ENCODE assay signal across 8 cellular contexts in the genomic region with DNA sequence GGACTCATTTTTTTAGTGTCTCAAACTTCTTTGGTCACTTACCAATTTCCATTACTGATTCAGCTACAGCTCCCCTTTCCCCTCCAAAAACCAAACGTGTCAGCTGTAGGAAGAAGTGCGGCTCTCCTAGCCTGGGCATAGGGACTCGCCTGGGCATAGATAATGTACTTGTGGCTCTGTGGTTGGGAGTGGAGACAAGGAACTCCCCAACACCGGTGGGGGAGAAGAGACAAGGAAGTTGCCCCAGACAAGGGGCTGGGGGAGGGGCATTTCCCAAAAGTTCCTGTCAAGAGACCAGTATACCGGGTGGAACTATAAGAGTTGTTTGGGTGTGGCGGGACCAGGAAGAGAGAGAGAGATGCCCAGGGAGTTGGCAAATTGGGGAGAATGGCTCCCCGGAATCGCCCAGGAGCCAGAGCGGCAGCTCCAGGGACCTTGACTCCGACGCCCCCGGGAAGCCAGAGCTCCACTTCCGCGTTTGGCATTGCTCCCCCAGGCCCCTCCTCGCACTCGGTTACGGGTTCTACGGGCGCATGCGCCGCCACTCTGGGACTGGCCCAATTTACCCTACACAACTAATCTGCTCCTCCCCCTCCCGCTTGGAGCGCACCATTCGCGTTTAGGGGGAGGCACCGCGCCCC. TPM values are rescaled to one million over a fixed set of nuclear protein-coding genes. Genes with fewer than 3 reads are reported as not detected.
A peak's percentile ranks its signal among the peaks of the same experiment; 100 is the strongest.
DNase-seq lines count a peak whose midpoint lies in the region; ATAC-seq and TF ChIP-seq lines count a peak whose summit lies in the region.

No MANE protein-coding gene starts in this region.

- H3K36me3 ChIP-seq in KOPT-K1 (ENCODE audit: insufficient read depth, low read length) (no peaks in the 10 kb centered on the region), gastroesophageal sphincter (no peaks in the 10 kb centered on the region)

- peak; percentile 76 to 83 for TF ChIP-seq POLR2A in gastroesophageal sphincter (IDR thresholded peaks at IDR 0.05)

- peak overlapping the region; percentile 88 for H3K27ac ChIP-seq in KOPT-K1 (ENCODE audit: low read depth, low read length, poor library complexity, severe bottlenecking)
- H3K27ac ChIP-seq in gastroesophageal sphincter = peak overlapping the region; percentile 77 to 99 (median 98)
- peak overlapping the region; percentile 77 for H3K27ac ChIP-seq in temporal lobe (ENCODE audit: low read depth, low read length)

- TF ChIP-seq CTCF in gastroesophageal sphincter (IDR thresholded peaks at IDR 0.05) = peak in 1 of 4 experiments; percentile 18

- WGBS in gastroesophageal sphincter (ENCODE audit: low coverage in 1 of 2), 2 donors = 0% methylated on average over 8 to 11 of the region's 27 CpGs

- ATAC-seq in GM21786 (IDR thresholded peaks at IDR 0.05; ENCODE audit: unreplicated experiment) = peak; percentile 61
- peak; percentile 89 for ATAC-seq in gastroesophageal sphincter

- peak; percentile 97 for DNase-seq in EL
- peak; percentile 95 for DNase-seq in RPMI7951 (ENCODE audit: low read depth)
- peak; percentile 96 for DNase-seq in activated naive CD4-positive, alpha-beta T cell treated with Interleukin-2 at 50 U/mL for 16 hours
- peak; percentile 79 for DNase-seq in non-pigmented ciliary epithelial cell (ENCODE audit: low read depth)

- H3K9me3 ChIP-seq in KOPT-K1 (ENCODE audit: insufficient read depth, low read length, poor library complexity, severe bottlenecking) (no peaks in the 10 kb centered on the region), gastroesophageal sphincter (no peaks in the 10 kb centered on the region)

- H3K4me1 ChIP-seq in gastroesophageal sphincter = peaks cover 0 to 45% (median 21%) of the 10 kb centered on the region in 3 donors

- H3K27me3 ChIP-seq in gastroesophageal sphincter = no peaks in the 10 kb centered on the region

- no peak for TF ChIP-seq EP300 in gastroesophageal sphincter (IDR thresholded peaks at IDR 0.05)

- H3K4me3 ChIP-seq in gastroesophageal sphincter = peak overlapping the region; percentile 97 to 99

RNA-seq across cellular contexts. Expression of a gene that starts 0.9 kb away (rescaled TPM):
- 9.5 and 11.5 TPM in 2 replicates for total RNA-seq in RPMI7951 (2014; rRNA removed; shearing (Covaris generic))
- total RNA-seq in gastroesophageal sphincter = 10 to 100 TPM; 46.3 to 73.6 (median 49.3) TPM
- 25.3 TPM for total RNA-seq in temporal lobe

Comparison
In these comparisons a context has a peak if more than half of its experiments do, and no peak if none do; other contexts are left out.
1. Peak in every context shown above with its lines: DNase-seq, ATAC-seq, H3K4me3 ChIP-seq and H3K27ac ChIP-seq.